In genomic region chr13:45328661-45329105, GRCh38 we compare ENCODE assay signal across 16 cellular contexts. TPM values are rescaled to one million over a fixed set of nuclear protein-coding genes. Genes with fewer than 3 reads are reported as not detected.
DNase-seq lines count a peak whose midpoint lies in the region; ATAC-seq and TF ChIP-seq lines count a peak whose summit lies in the region.
"Had no signal": no experiment of that assay in that cellular context is flagged by ENCODE, and none has a peak within 500 bp of the region (broad histone marks: within the 10 kb centered on the region; RNA-seq: fewer than 3 reads in every experiment).

No MANE protein-coding gene starts in this region.

- H3K36me3 ChIP-seq in heart left ventricle (peaks cover 0 to 8% (median 0%) of the 10 kb centered on the region in 9 donors), adrenal gland (replicated peaks in 1 of 2) (no peaks in the 10 kb centered on the region), thoracic aorta (no peaks in the 10 kb centered on the region)

- DNase-seq in heart left ventricle, result no peak
- no peak for DNase-seq in left cardiac atrium
- no peak for DNase-seq in adrenal gland
- peak; percentile 93 for DNase-seq in fibroblast of villous mesenchyme (ENCODE audit: low read depth)
- no peak for DNase-seq in thoracic aorta (ENCODE audit: low spot score)
- no peak for DNase-seq in stimulated activated naive CD8-positive, alpha-beta T cell treated with anti-CD3 and anti-CD28 coated beads, Interleukin-15, amount 100 ng/mL, for 72 hours
- no peak for DNase-seq in head of caudate nucleus
- DNase-seq in UCSD-AML1 (lab: John Stamatoyannopoulos, UW; ENCODE audit: unreplicated experiment), result no peak
- DNase-seq: activated CD4-positive, alpha-beta T cell treated with anti-CD3 and anti-CD28 coated beads for 4 hours; activated T-cell treated with anti-CD3 and anti-CD28 coated beads, Interleukin-2, amount 50 U/mL, for 48 hours; immature natural killer cell; Kasumi-1; NCI-H187; NK-92 treated with Interleukin-12 subunit alpha and Interleukin-12 subunit beta, amount 100 ng/mL, for 24 hours had no signal

- WGBS in heart left ventricle, 4 donors, result 15 to 34% (median 23%) methylated on average over 3 of the region's 3 CpGs
- WGBS in adrenal gland, 4 donors, result 30 to 33% (median 32%) methylated on average over 3 of the region's 3 CpGs

- no peak overlapping the region for H3K4me3 Mint-ChIP-seq in stimulated activated naive CD8-positive, alpha-beta T cell treated with anti-CD3 and anti-CD28 coated beads, Interleukin-15, amount 100 ng/mL, for 72 hours
- H3K4me3 Mint-ChIP-seq: type B pancreatic cell had no signal

- TF ChIP-seq CTCF in heart left ventricle (IDR thresholded peaks at IDR 0.05) (no peak), adrenal gland (IDR thresholded peaks at IDR 0.05) (no peak), fibroblast of villous mesenchyme (IDR thresholded peaks at IDR 0.05; ENCODE audit: insufficient read depth, low read depth, low read length) (no peak), thoracic aorta (IDR thresholded peaks at IDR 0.05) (no peak)

- intact Hi-C loops in heart left ventricle (cut with DNase I), result no loop called here
- intact Hi-C loops in left cardiac atrium (cut with DNase I), result no loop called here
- intact Hi-C loops in adrenal gland (cut with DNase I), result no loop called here
- intact Hi-C loops in head of caudate nucleus (cut with DNase I), result no loop called here

- H3K27ac ChIP-seq in heart left ventricle, result peak overlapping the region in 10 of 12 donors; percentile 70 to 86 (median 81)
- H3K27ac ChIP-seq in adrenal gland, result peak overlapping the region in 3 of 5 donors; percentile 21 to 75 (median 62)
- peak overlapping the region; percentile 67 to 85 for H3K27ac ChIP-seq in thoracic aorta

- no peaks in the 10 kb centered on the region for H3K9me3 Mint-ChIP-seq in stimulated activated naive CD8-positive, alpha-beta T cell treated with anti-CD3 and anti-CD28 coated beads, Interleukin-15, amount 100 ng/mL, for 72 hours
- H3K9me3 Mint-ChIP-seq: immature natural killer cell, type B pancreatic cell had no signal

- H3K9me3 ChIP-seq in heart left ventricle, result peaks cover 0 to 3% (median 0%) of the 10 kb centered on the region in 12 donors
- no peaks in the 10 kb centered on the region for H3K9me3 ChIP-seq in adrenal gland (replicated peaks in 1 of 3)
- H3K9me3 ChIP-seq in thoracic aorta, result no peaks in the 10 kb centered on the region

- no peaks in the 10 kb centered on the region for H3K27me3 Mint-ChIP-seq in stimulated activated naive CD8-positive, alpha-beta T cell treated with anti-CD3 and anti-CD28 coated beads, Interleukin-15, amount 100 ng/mL, for 72 hours
- H3K27me3 Mint-ChIP-seq: type B pancreatic cell had no signal

- H3K4me1 Mint-ChIP-seq in stimulated activated naive CD8-positive, alpha-beta T cell treated with anti-CD3 and anti-CD28 coated beads, Interleukin-15, amount 100 ng/mL, for 72 hours, result peaks cover 63% of the 10 kb centered on the region

- H3K4me1 ChIP-seq in heart left ventricle, result peaks cover 0 to 88% (median 58%) of the 10 kb centered on the region in 12 donors
- H3K4me1 ChIP-seq in adrenal gland (replicated peaks in 1 of 2), result peaks cover 29 to 57% of the 10 kb centered on the region in 2 donors
- peaks cover 57 to 87% of the 10 kb centered on the region in 2 donors for H3K4me1 ChIP-seq in thoracic aorta (ENCODE audit: control insufficient read depth in 1 of 2, low read depth in 2 of 2)

- H3K27ac Mint-ChIP-seq in stimulated activated naive CD8-positive, alpha-beta T cell treated with anti-CD3 and anti-CD28 coated beads, Interleukin-15, amount 100 ng/mL, for 72 hours, result no peak overlapping the region
- H3K27ac Mint-ChIP-seq: type B pancreatic cell had no signal

- TF ChIP-seq POLR2A in heart left ventricle (IDR thresholded peaks at IDR 0.05), result no peak
- no peak for TF ChIP-seq POLR2A in adrenal gland (IDR thresholded peaks at IDR 0.05)

- H3K4me3 ChIP-seq in heart left ventricle (peak overlapping the region in 4 of 12 donors; percentile 29 to 37 (median 32)), adrenal gland (no peak overlapping the region), fibroblast of villous mesenchyme (ENCODE audit: low read depth, low read length) (no peak overlapping the region), thoracic aorta (peak overlapping the region; percentile 57)

- no peak for ATAC-seq in heart left ventricle
- ATAC-seq in left cardiac atrium, result no peak
- no peak for ATAC-seq in thoracic aorta (ENCODE audit: insufficient number of reproducible peaks, low FRiP score, low read depth)
- no peak for ATAC-seq in stimulated activated naive CD8-positive, alpha-beta T cell treated with anti-CD3 and anti-CD28 coated beads, Interleukin-15, amount 100 ng/mL, for 72 hours
- ATAC-seq: esophagus mucosa had no signal

- H3K27me3 ChIP-seq in heart left ventricle, result no peaks in the 10 kb centered on the region
- H3K27me3 ChIP-seq in adrenal gland, result no peaks in the 10 kb centered on the region
- H3K27me3 ChIP-seq in thoracic aorta (replicated peaks; ENCODE audit: insufficient read depth), result no peaks in the 10 kb centered on the region

RNA-seq across cellular contexts. Expression of gene TPT1, which starts 12.3 kb away (rescaled TPM):
- total RNA-seq in heart left ventricle (1,000 to 10,000 TPM; 1,738 to 4,300 (median 3,888) TPM), left cardiac atrium (1,000 to 10,000 TPM; 3,599 to 3,935 TPM), adrenal gland (1,000 to 10,000 TPM; 1,778 to 5,574 (median 3,411) TPM), fibroblast of villous mesenchyme (1,653 and 2,345 TPM in 2 replicates), thoracic aorta (1,000 to 10,000 TPM; 1,970 to 2,340 TPM)
- polyA plus RNA-seq in heart left ventricle (1,000 to 10,000 TPM; 6,619 to 7,117 TPM), adrenal gland (1,000 to 10,000 TPM; 4,931 to 8,150 (median 5,619) TPM)
